Comparison of ENCODE assay signal across 8 cellular contexts in genomic region chr6:3813150-3813780, GRCh38. TPM values are rescaled to one million over a fixed set of nuclear protein-coding genes. Genes with fewer than 3 reads are reported as not detected.
DNase-seq lines count a peak whose midpoint lies in the region; ATAC-seq lines count a peak whose summit lies in the region.

No MANE protein-coding gene starts in this region.

- no peak overlapping the region for H3K27ac ChIP-seq in SJSA1

- H3K27me3 ChIP-seq in SJSA1 (replicated peaks), result no peaks in the 10 kb centered on the region

- no peaks in the 10 kb centered on the region for H3K36me3 ChIP-seq in SJSA1

- ATAC-seq in GM21529 (IDR thresholded peaks at IDR 0.05; ENCODE audit: unreplicated experiment) (peak; percentile 82), GM18867 (IDR thresholded peaks at IDR 0.05; ENCODE audit: unreplicated experiment) (no peak), GM19035 (IDR thresholded peaks at IDR 0.05; ENCODE audit: unreplicated experiment) (no peak)

- no peak overlapping the region for H3K4me3 ChIP-seq in SJSA1

- H3K4me1 ChIP-seq in SJSA1 (replicated peaks), result peaks cover 39% of the 10 kb centered on the region

- DNase-seq in A172 (ENCODE audit: low spot score), result peak; percentile 86
- DNase-seq in SJSA1 (ENCODE audit: low read depth in 1 of 2, low spot score in 2 of 2), result peak; percentile 46 to 67
- peak; percentile 84 for DNase-seq in islet precursor cell
- no peak for DNase-seq in DMS79 (lab: John Stamatoyannopoulos, UW)
- no peak for DNase-seq in stimulated activated CD8-positive, alpha-beta memory T cell treated with anti-CD3 and anti-CD28 coated beads, Interleukin-4, amount 100 ng/mL, for 48 hours

- no peaks in the 10 kb centered on the region for H3K9me3 ChIP-seq in SJSA1 (replicated peaks)

RNA-seq across cellular contexts. Expression of gene FAM50B, which starts 35.9 kb away (rescaled TPM):
- 5.0 and 5.8 TPM in 2 replicates for total RNA-seq in A172 (2014; rRNA removed; shearing (Covaris generic))
- total RNA-seq in SJSA1 (2014; rRNA removed; shearing (Covaris generic)), result 0.25 and 0.58 TPM in 2 replicates

Comparison
In these comparisons a context has a peak if more than half of its experiments do, and no peak if none do; other contexts are left out.
1. DNase-seq: peak in A172 (single experiment), SJSA1 (2 of 2) and islet precursor cell (single experiment); none in DMS79 (single experiment) and stimulated activated CD8-positive, alpha-beta memory T cell treated with anti-CD3 and anti-CD28 coated beads, Interleukin-4, amount 100 ng/mL, for 48 hours (single experiment).